ENCODE assay signal across 2 cellular contexts in genomic region chr12:53986686-53987180, GRCh38.
TF ChIP-seq lines count a peak whose summit lies in the region.

No MANE protein-coding gene starts in this region.

TF ChIP-seq in GM23338, 12 proteins besides CTCF, POLR2A, EP300 and RAD21:
- TF ChIP-seq, protein P1, sequence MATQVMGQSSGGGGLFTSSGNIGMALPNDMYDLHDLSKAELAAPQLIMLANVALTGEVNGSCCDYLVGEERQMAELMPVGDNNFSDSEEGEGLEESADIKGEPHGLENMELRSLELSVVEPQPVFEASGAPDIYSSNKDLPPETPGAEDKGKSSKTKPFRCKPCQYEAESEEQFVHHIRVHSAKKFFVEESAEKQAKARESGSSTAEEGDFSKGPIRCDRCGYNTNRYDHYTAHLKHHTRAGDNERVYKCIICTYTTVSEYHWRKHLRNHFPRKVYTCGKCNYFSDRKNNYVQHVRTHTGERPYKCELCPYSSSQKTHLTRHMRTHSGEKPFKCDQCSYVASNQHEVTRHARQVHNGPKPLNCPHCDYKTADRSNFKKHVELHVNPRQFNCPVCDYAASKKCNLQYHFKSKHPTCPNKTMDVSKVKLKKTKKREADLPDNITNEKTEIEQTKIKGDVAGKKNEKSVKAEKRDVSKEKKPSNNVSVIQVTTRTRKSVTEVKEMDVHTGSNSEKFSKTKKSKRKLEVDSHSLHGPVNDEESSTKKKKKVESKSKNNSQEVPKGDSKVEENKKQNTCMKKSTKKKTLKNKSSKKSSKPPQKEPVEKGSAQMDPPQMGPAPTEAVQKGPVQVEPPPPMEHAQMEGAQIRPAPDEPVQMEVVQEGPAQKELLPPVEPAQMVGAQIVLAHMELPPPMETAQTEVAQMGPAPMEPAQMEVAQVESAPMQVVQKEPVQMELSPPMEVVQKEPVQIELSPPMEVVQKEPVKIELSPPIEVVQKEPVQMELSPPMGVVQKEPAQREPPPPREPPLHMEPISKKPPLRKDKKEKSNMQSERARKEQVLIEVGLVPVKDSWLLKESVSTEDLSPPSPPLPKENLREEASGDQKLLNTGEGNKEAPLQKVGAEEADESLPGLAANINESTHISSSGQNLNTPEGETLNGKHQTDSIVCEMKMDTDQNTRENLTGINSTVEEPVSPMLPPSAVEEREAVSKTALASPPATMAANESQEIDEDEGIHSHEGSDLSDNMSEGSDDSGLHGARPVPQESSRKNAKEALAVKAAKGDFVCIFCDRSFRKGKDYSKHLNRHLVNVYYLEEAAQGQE (IDR thresholded peaks at IDR 0.05; ENCODE audit: unreplicated experiment), result no peak
- peak; percentile 64 for TF ChIP-seq EZH2 (IDR thresholded peaks at IDR 0.05; ENCODE audit: low read depth, unreplicated experiment)

TF ChIP-seq in WTC11, 78 proteins besides CTCF, POLR2A, EP300 and RAD21:
- TF ChIP-seq ZBTB43 (CRISPR knock-in tag; IDR thresholded peaks at IDR 0.05) (no peak), NR2C2 (CRISPR knock-in tag; IDR thresholded peaks at IDR 0.05) (no peak), SOX15 (CRISPR knock-in tag; IDR thresholded peaks at IDR 0.05) (no peak), ATF3 (CRISPR knock-in tag; conservative IDR thresholded peaks at IDR 0.05) (no peak), CREB1 (CRISPR knock-in tag; IDR thresholded peaks at IDR 0.05) (no peak), SP1 (CRISPR knock-in tag; conservative IDR thresholded peaks at IDR 0.05) (no peak), TCF7 (CRISPR knock-in tag; IDR thresholded peaks at IDR 0.05; ENCODE audit: low read depth) (no peak), FOXK1 (CRISPR knock-in tag; IDR thresholded peaks at IDR 0.05) (no peak), HMGA2 (CRISPR knock-in tag; IDR thresholded peaks at IDR 0.05) (no peak), SMAD3 (CRISPR knock-in tag; IDR thresholded peaks at IDR 0.05; ENCODE audit: borderline replicate concordance) (no peak)
- TF ChIP-seq, protein P2, sequence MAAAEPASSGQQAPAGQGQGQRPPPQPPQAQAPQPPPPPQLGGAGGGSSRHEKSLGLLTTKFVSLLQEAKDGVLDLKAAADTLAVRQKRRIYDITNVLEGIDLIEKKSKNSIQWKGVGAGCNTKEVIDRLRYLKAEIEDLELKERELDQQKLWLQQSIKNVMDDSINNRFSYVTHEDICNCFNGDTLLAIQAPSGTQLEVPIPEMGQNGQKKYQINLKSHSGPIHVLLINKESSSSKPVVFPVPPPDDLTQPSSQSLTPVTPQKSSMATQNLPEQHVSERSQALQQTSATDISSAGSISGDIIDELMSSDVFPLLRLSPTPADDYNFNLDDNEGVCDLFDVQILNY (CRISPR knock-in tag; IDR thresholded peaks at IDR 0.05), result no peak
- TF ChIP-seq, protein P3, sequence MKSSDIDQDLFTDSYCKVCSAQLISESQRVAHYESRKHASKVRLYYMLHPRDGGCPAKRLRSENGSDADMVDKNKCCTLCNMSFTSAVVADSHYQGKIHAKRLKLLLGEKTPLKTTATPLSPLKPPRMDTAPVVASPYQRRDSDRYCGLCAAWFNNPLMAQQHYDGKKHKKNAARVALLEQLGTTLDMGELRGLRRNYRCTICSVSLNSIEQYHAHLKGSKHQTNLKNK (CRISPR knock-in tag; IDR thresholded peaks at IDR 0.05), result no peak
- TF ChIP-seq, protein P4, sequence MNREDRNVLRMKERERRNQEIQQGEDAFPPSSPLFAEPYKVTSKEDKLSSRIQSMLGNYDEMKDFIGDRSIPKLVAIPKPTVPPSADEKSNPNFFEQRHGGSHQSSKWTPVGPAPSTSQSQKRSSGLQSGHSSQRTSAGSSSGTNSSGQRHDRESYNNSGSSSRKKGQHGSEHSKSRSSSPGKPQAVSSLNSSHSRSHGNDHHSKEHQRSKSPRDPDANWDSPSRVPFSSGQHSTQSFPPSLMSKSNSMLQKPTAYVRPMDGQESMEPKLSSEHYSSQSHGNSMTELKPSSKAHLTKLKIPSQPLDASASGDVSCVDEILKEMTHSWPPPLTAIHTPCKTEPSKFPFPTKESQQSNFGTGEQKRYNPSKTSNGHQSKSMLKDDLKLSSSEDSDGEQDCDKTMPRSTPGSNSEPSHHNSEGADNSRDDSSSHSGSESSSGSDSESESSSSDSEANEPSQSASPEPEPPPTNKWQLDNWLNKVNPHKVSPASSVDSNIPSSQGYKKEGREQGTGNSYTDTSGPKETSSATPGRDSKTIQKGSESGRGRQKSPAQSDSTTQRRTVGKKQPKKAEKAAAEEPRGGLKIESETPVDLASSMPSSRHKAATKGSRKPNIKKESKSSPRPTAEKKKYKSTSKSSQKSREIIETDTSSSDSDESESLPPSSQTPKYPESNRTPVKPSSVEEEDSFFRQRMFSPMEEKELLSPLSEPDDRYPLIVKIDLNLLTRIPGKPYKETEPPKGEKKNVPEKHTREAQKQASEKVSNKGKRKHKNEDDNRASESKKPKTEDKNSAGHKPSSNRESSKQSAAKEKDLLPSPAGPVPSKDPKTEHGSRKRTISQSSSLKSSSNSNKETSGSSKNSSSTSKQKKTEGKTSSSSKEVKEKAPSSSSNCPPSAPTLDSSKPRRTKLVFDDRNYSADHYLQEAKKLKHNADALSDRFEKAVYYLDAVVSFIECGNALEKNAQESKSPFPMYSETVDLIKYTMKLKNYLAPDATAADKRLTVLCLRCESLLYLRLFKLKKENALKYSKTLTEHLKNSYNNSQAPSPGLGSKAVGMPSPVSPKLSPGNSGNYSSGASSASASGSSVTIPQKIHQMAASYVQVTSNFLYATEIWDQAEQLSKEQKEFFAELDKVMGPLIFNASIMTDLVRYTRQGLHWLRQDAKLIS (CRISPR knock-in tag; IDR thresholded peaks at IDR 0.05; ENCODE audit: borderline replicate concordance), result no peak
TF ChIP-seq in WTC11: peak in this region for 0.
